Comparison of ENCODE assay signal across 28 cellular contexts in the genomic region with DNA sequence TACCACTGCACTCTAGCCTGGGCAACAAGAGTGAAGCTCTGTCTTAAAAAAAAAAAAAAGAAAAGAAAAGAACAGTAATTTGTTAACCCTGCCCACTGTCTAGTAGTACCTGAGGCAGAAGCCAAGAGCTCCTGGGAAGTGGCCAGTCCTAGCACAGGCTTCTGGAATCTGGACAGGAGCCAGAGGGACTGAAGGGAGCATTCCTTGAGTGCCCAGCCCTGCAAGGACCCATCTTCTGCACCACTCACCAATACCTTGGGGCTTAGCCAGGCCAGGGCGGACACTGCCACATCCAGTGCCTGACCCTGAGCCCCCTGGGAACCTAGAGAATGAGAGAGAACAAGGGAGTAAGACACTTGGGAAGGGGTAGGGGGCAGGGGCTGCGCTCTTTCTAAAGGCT. TPM values are rescaled to one million over a fixed set of nuclear protein-coding genes. Genes with fewer than 3 reads are reported as not detected.
"Had no signal": no experiment of that assay in that cellular context is flagged by ENCODE, and none has a peak within 500 bp of the region (broad histone marks: within the 10 kb centered on the region; RNA-seq: fewer than 3 reads in every experiment).

No MANE protein-coding gene starts in this region.

- H3K9me3 ChIP-seq: left ventricle myocardium inferior, neutrophil, pancreas, suprapubic skin had no signal

- H3K4me3 Mint-ChIP-seq: activated B cell treated with CpG ODN at 0.5 μM for 24 hours; activated CD4-positive, alpha-beta T cell treated with anti-CD3 and anti-CD28 coated beads for 36 hours; activated naive CD4-positive, alpha-beta T cell treated with anti-CD3 and anti-CD28 coated beads for 36 hours; activated T-cell treated with anti-CD3 and anti-CD28 coated beads, Interleukin-2, amount 50 U/mL, for 24 hours; dendritic cell treated with granulocyte-macrophage colony-stimulating factor and Interleukin-4, amounts not matched to agents 40 ng/mL and 50 ng/mL, for 4 days; nephron; stimulated activated naive CD8-positive, alpha-beta T cell treated with anti-CD3 and anti-CD28 coated beads, Interleukin-15, amount 100 ng/mL, for 72 hours; T-helper 1 cell treated with Interleukin-12 subunit alpha and Interleukin-12 subunit beta and Interleukin-4 antibody, amounts not matched to agents 30 μg/mL and 1 μg/mL, for 36 hours had no signal

- DNase-seq: activated B cell treated with CpG ODN at 0.5 μM for 24 hours; activated CD4-positive, alpha-beta T cell treated with anti-CD3 and anti-CD28 coated beads for 36 hours; activated CD4-positive, alpha-beta T cell treated with anti-CD3 and anti-CD28 coated beads, Interleukin-2, amount 50 U/mL, for 4 hours; activated CD8-positive, alpha-beta memory T cell treated with anti-CD3 and anti-CD28 coated beads for 24 hours; activated CD8-positive, alpha-beta memory T cell treated with anti-CD3 and anti-CD28 coated beads, Interleukin-2, amount 50 U/mL, for 4 hours; activated naive CD4-positive, alpha-beta T cell treated with anti-CD3 and anti-CD28 coated beads for 36 hours; activated T-cell treated with anti-CD3 and anti-CD28 coated beads, Interleukin-2, amount 50 U/mL, for 24 hours; amygdala; effector CD4-positive, alpha-beta T cell; erythroblast; foreskin keratinocyte; kidney; left ventricle myocardium inferior; midbrain; pancreas; right cardiac atrium; stimulated activated CD4-positive, alpha-beta T cell treated with anti-CD3 and anti-CD28 coated beads, Interleukin-1b, Interleukin-23, amount 100 ng/mL, for 48 hours; stimulated activated naive CD8-positive, alpha-beta T cell treated with anti-CD3 and anti-CD28 coated beads, Interleukin-15, amount 100 ng/mL, for 72 hours; trophoblast cell had no signal

- H3K27ac ChIP-seq: cardiac muscle cell, foreskin keratinocyte, left ventricle myocardium inferior, neutrophil, pancreas, suprapubic skin had no signal

- H3K27ac Mint-ChIP-seq: activated CD4-positive, alpha-beta T cell treated with anti-CD3 and anti-CD28 coated beads for 36 hours; activated naive CD4-positive, alpha-beta T cell treated with anti-CD3 and anti-CD28 coated beads for 36 hours; activated T-cell treated with anti-CD3 and anti-CD28 coated beads, Interleukin-2, amount 50 U/mL, for 24 hours; activated T-helper 2 cell treated with anti-CD3 and anti-CD28 coated beads, Interferon-gamma antibody, Interleukin-2, Interleukin-4, amounts not matched to agents 10 μg/mL and 5 μg/mL and 100 μg/mL, durations not matched to agents 14 hours and 24 hours and 36 hours; T-helper 1 cell treated with Interleukin-12 subunit alpha and Interleukin-12 subunit beta and Interleukin-4 antibody, amounts not matched to agents 30 μg/mL and 1 μg/mL, for 36 hours had no signal

- ATAC-seq: activated CD4-positive, alpha-beta T cell treated with anti-CD3 and anti-CD28 coated beads for 36 hours; foreskin keratinocyte; right cardiac atrium; stimulated activated naive CD8-positive, alpha-beta T cell treated with anti-CD3 and anti-CD28 coated beads, Interleukin-15, amount 100 ng/mL, for 72 hours had no signal

- H3K27me3 ChIP-seq: cardiac muscle cell, foreskin keratinocyte, neutrophil, pancreas, suprapubic skin had no signal

- H3K4me1 ChIP-seq: foreskin keratinocyte, left ventricle myocardium inferior, pancreas, suprapubic skin had no signal

- H3K27me3 Mint-ChIP-seq: activated B cell treated with CpG ODN at 0.5 μM for 24 hours; activated CD4-positive, alpha-beta T cell treated with anti-CD3 and anti-CD28 coated beads for 36 hours; activated T-cell treated with anti-CD3 and anti-CD28 coated beads, Interleukin-2, amount 50 U/mL, for 24 hours; dendritic cell treated with granulocyte-macrophage colony-stimulating factor and Interleukin-4, amounts not matched to agents 40 ng/mL and 50 ng/mL, for 4 days; stimulated activated naive CD8-positive, alpha-beta T cell treated with anti-CD3 and anti-CD28 coated beads, Interleukin-15, amount 100 ng/mL, for 72 hours had no signal

- H3K4me1 Mint-ChIP-seq: activated B cell treated with CpG ODN at 0.5 μM for 24 hours; activated CD4-positive, alpha-beta T cell treated with anti-CD3 and anti-CD28 coated beads for 36 hours; stimulated activated naive CD8-positive, alpha-beta T cell treated with anti-CD3 and anti-CD28 coated beads, Interleukin-15, amount 100 ng/mL, for 72 hours had no signal

- H3K4me3 ChIP-seq: cardiac muscle cell, left ventricle myocardium inferior, pancreas, suprapubic skin had no signal

RNA-seq across cellular contexts. Expression of gene KLHL33, which starts 58.8 kb away (rescaled TPM):
- total RNA-seq: activated T-helper 2 cell treated with anti-CD3 and anti-CD28 coated beads, Interferon-gamma antibody, Interleukin-2, Interleukin-4, amounts not matched to agents 10 μg/mL and 5 μg/mL and 100 μg/mL, durations not matched to agents 14 hours and 24 hours and 36 hours; cardiac muscle cell; chondrocyte; foreskin keratinocyte; glomerular endothelial cell had no signal
